17 cellular contexts compared by ENCODE assay signal in genomic region chr4:99091174-99091573, GRCh38. TPM values are rescaled to one million over a fixed set of nuclear protein-coding genes. Genes with fewer than 3 reads are reported as not detected.
A peak's percentile ranks its signal among the peaks of the same experiment; 100 is the strongest.
DNase-seq lines count a peak whose midpoint lies in the region; FAIRE-seq and TF ChIP-seq lines count a peak whose summit lies in the region.
"Had no signal": no experiment of that assay in that cellular context is flagged by ENCODE, and none has a peak within 500 bp of the region (broad histone marks: within the 10 kb centered on the region; RNA-seq: fewer than 3 reads in every experiment).

No MANE protein-coding gene starts in this region.

- H3K4me1 ChIP-seq in GM23248 (ENCODE audit: insufficient read depth), result peaks cover 22% of the 10 kb centered on the region
- peaks cover 18% of the 10 kb centered on the region for H3K4me1 ChIP-seq in astrocyte (ENCODE audit: insufficient read depth, low read length)
- peaks cover 40% of the 10 kb centered on the region for H3K4me1 ChIP-seq in suprapubic skin
- H3K4me1 ChIP-seq: parathyroid adenoma had no signal

- H3K9me3 Mint-ChIP-seq in astrocyte (ENCODE audit: unreplicated experiment), result no peaks in the 10 kb centered on the region
- no peaks in the 10 kb centered on the region for H3K9me3 Mint-ChIP-seq in immature natural killer cell
- H3K9me3 Mint-ChIP-seq: stimulated activated naive B cell treated with anti-CD40 and anti-IgM and Interleukin-4, amounts not matched to agents 10 μg/mL and 1 μg/mL and 100 μg/mL, for 72 hours had no signal

- H3K27me3 ChIP-seq in GM23248 (replicated peaks; ENCODE audit: insufficient read depth) (no peaks in the 10 kb centered on the region), astrocyte (ENCODE audit: insufficient read depth, low read length) (no peaks in the 10 kb centered on the region), suprapubic skin (no peaks in the 10 kb centered on the region), MG63 (no peaks in the 10 kb centered on the region)

- in situ Hi-C loops in GM23248 (cut with MboI), result no loop called here

- no peaks in the 10 kb centered on the region for H4K20me1 ChIP-seq in GM23248 (ENCODE audit: insufficient read depth)
- no peaks in the 10 kb centered on the region for H4K20me1 ChIP-seq in astrocyte (ENCODE audit: insufficient read depth, low read length)

- H3K27me3 Mint-ChIP-seq in astrocyte (ENCODE audit: low read depth, unreplicated experiment) (no peaks in the 10 kb centered on the region), immature natural killer cell (ENCODE audit: low read depth in 3 of 3) (peaks cover 0 to 4% (median 2%) of the 10 kb centered on the region in 3 donors)
- H3K27me3 Mint-ChIP-seq: stimulated activated naive B cell treated with anti-CD40 and anti-IgM and Interleukin-4, amounts not matched to agents 10 μg/mL and 1 μg/mL and 100 μg/mL, for 72 hours had no signal

- H3K4me3 ChIP-seq in GM23248, result peak overlapping the region; percentile 92; the same call in 1 of the 2 replicates
- peak overlapping the region; percentile 100 for H3K4me3 ChIP-seq in astrocyte (ENCODE audit: insufficient read depth, low read depth, low read length)
- H3K4me3 ChIP-seq in suprapubic skin, result peak overlapping the region; percentile 71
- no peak overlapping the region for H3K4me3 ChIP-seq in MG63

- H3K4me3 Mint-ChIP-seq in astrocyte (ENCODE audit: unreplicated experiment), result peak overlapping the region; percentile 77
- peak overlapping the region in 4 of 5 donors; percentile 24 to 50 (median 42) for H3K4me3 Mint-ChIP-seq in immature natural killer cell
- H3K4me3 Mint-ChIP-seq: stimulated activated naive B cell treated with anti-CD40 and anti-IgM and Interleukin-4, amounts not matched to agents 10 μg/mL and 1 μg/mL and 100 μg/mL, for 72 hours had no signal

- H3K9me2 ChIP-seq in GM23248 (ENCODE audit: insufficient read depth), result no peaks in the 10 kb centered on the region

- H3K36me3 ChIP-seq in GM23248 (ENCODE audit: low read depth) (no peaks in the 10 kb centered on the region), astrocyte (ENCODE audit: insufficient read depth, low read length) (no peaks in the 10 kb centered on the region), suprapubic skin (no peaks in the 10 kb centered on the region), MG63 (no peaks in the 10 kb centered on the region)

- TF ChIP-seq EP300 in suprapubic skin (IDR thresholded peaks at IDR 0.05), result no peak

- H3K9ac ChIP-seq in GM23248 (peak overlapping the region; percentile 98; the same call in 1 of the 2 replicates), astrocyte (ENCODE audit: low read length) (peak overlapping the region; percentile 25)
- H3K9ac ChIP-seq: parathyroid adenoma had no signal

- H2AFZ ChIP-seq in GM23248 (0 out of 2 replicates have a peak overlapping the region, but pooled peaks have one; percentile 1), astrocyte (ENCODE audit: low read depth, low read length) (no peak overlapping the region)
- H2AFZ ChIP-seq: parathyroid adenoma had no signal

- TF ChIP-seq CTCF in astrocyte (IDR thresholded peaks at IDR 0.05; ENCODE audit: insufficient read depth, low read depth, low read length) (no peak), suprapubic skin (IDR thresholded peaks at IDR 0.05) (no peak)

- H3K4me2 ChIP-seq in GM23248 (ENCODE audit: unreplicated experiment) (peak overlapping the region; percentile 100), astrocyte (ENCODE audit: low read length) (peak overlapping the region; percentile 100)

- peaks cover 18% of the 10 kb centered on the region for H3F3A ChIP-seq in GM23248 (ENCODE audit: insufficient read depth)

- no peak for FAIRE-seq in astrocyte (lab: Jason Lieb, UNC)

- H3K79me2 ChIP-seq in GM23248 (ENCODE audit: insufficient read depth) (peaks cover 35% of the 10 kb centered on the region), astrocyte (ENCODE audit: insufficient read depth, low read length) (peaks cover 37% of the 10 kb centered on the region)
- H3K79me2 ChIP-seq: parathyroid adenoma had no signal

- no peak for TF ChIP-seq POLR2A in suprapubic skin (IDR thresholded peaks at IDR 0.05)

- H3K27ac Mint-ChIP-seq in astrocyte (ENCODE audit: unreplicated experiment) (peak overlapping the region; percentile 13), immature natural killer cell (peak overlapping the region; percentile 39 to 92 (median 73))
- H3K27ac Mint-ChIP-seq: stimulated activated naive B cell treated with anti-CD40 and anti-IgM and Interleukin-4, amounts not matched to agents 10 μg/mL and 1 μg/mL and 100 μg/mL, for 72 hours had no signal

- H3K4me1 Mint-ChIP-seq in astrocyte (ENCODE audit: low read depth, unreplicated experiment) (peaks cover 20% of the 10 kb centered on the region), immature natural killer cell (peaks cover 50 to 52% of the 10 kb centered on the region in 2 donors)

- H3K27ac ChIP-seq in GM23248, result peak overlapping the region; percentile 96; the same call in 1 of the 2 replicates
- H3K27ac ChIP-seq in astrocyte (ENCODE audit: low read depth, low read length), result no peak overlapping the region
- peak overlapping the region; percentile 5 for H3K27ac ChIP-seq in suprapubic skin
- H3K27ac ChIP-seq: parathyroid adenoma had no signal

- WGBS in GM23248 (ENCODE audit: low coverage in 1 of 2, low lambda C conversion rate in 2 of 2, missing lambda C conversion rate in 2 of 2), 2 experiments, result 35 to 38% methylated on average over 3 of the region's 3 CpGs
- 43% methylated on average over 3 of the region's 3 CpGs for WGBS in suprapubic skin

- H3K36me3 Mint-ChIP-seq in astrocyte (ENCODE audit: low read depth, unreplicated experiment) (peaks cover 2% of the 10 kb centered on the region), immature natural killer cell (peaks cover 0 to 4% (median 0%) of the 10 kb centered on the region in 3 donors)

- H3K9me3 ChIP-seq in GM23248 (ENCODE audit: low read depth) (no peaks in the 10 kb centered on the region), astrocyte (ENCODE audit: insufficient read depth, low read depth, low read length) (no peaks in the 10 kb centered on the region), suprapubic skin (no peaks in the 10 kb centered on the region), MG63 (no peaks in the 10 kb centered on the region)

- no peak for DNase-seq in GM23248
- no peak for DNase-seq in astrocyte (ENCODE audit: low read depth)
- peak in 1 of 3 donors; percentile 3 for DNase-seq in immature natural killer cell
- DNase-seq in suprapubic skin (ENCODE audit: low spot score in 2 of 2), result no peak
- no peak for DNase-seq in NCI-H146 (lab: John Stamatoyannopoulos, UW)
- DNase-seq in NOMO-1 (lab: John Stamatoyannopoulos, UW; ENCODE audit: unreplicated experiment in 2 of 2), result no peak
- DNase-seq in MG63, result no peak
- DNase-seq in stimulated activated CD4-positive, alpha-beta T cell treated with anti-CD3 and anti-CD28 coated beads, Interleukin-2, amount 100 ng/mL, for 48 hours, result no peak
- DNase-seq: activated CD4-positive, alpha-beta T cell treated with anti-CD3 and anti-CD28 coated beads for 48 hours; activated effector memory CD4-positive, alpha-beta T cell treated with anti-CD3 and anti-CD28 coated beads, Interleukin-2, amount 50 U/mL, for 16 hours; H7; NCI-H187 treated with DMSO at 0.1 percent for 48 hours; NCI-H82; stimulated activated CD4-positive, alpha-beta T cell treated with anti-CD3 and anti-CD28 coated beads, Interleukin-2, amount 100 ng/mL, for 24 hours; stimulated activated naive B cell treated with anti-CD40 and anti-IgM and Interleukin-4, amounts not matched to agents 10 μg/mL and 1 μg/mL and 100 μg/mL, for 72 hours had no signal

RNA-seq across cellular contexts. Expression of gene ADH5, which starts 2.6 kb away (rescaled TPM):
- total RNA-seq in GM23248 (2014; rRNA removed; shearing (Covaris generic)), result 221 and 243 TPM in 2 replicates
- 208 and 211 TPM in 2 replicates for polyA plus RNA-seq in GM23248 (2016; fragmentation: Nextera tagmentation; extraction: Ambion mirVana)
- total RNA-seq in astrocyte, result 187 and 210 TPM in 2 replicates
- polyA plus RNA-seq in immature natural killer cell, result 100 to 1,000 TPM; 126 to 167 (median 140) TPM
- total RNA-seq in suprapubic skin, result 10 to 100 TPM; 42.9 to 83.9 (median 63.8) TPM
- total RNA-seq in MG63 (2014; rRNA removed; shearing (Covaris generic); ENCODE audit: low replicate concordance), result 147 and 184 TPM in 2 replicates

RNA-seq across cellular contexts. Expression of gene ADH4, which starts 52.9 kb away (rescaled TPM):
- total RNA-seq in GM23248 (2014; rRNA removed; shearing (Covaris generic)), result not detected in 2 replicates
- polyA plus RNA-seq in GM23248 (2016; fragmentation: Nextera tagmentation; extraction: Ambion mirVana) (not detected in 2 replicates), immature natural killer cell (not detected)
- total RNA-seq in astrocyte (not detected in 2 replicates), suprapubic skin (1 to 10 TPM in 1 of 4 donors, under 1 TPM in 2, not detected in 1; 0.89 to 2.0 (median 0.98) TPM)
- total RNA-seq in MG63 (2014; rRNA removed; shearing (Covaris generic); ENCODE audit: low replicate concordance), result not detected in 2 replicates
- total RNA-seq: SK-MEL-5 had no signal
